ENCODE assay signal across 9 cellular contexts in genomic region chr6:85460154-85460950, GRCh38. TPM values are rescaled to one million over a fixed set of nuclear protein-coding genes. Genes with fewer than 3 reads are reported as not detected.
DNase-seq lines count a peak whose midpoint lies in the region; ATAC-seq and TF ChIP-seq lines count a peak whose summit lies in the region.
"Had no signal": no experiment of that assay in that cellular context is flagged by ENCODE, and none has a peak within 500 bp of the region (broad histone marks: within the 10 kb centered on the region; RNA-seq: fewer than 3 reads in every experiment).

No MANE protein-coding gene starts in this region.

- no peaks in the 10 kb centered on the region for H3K9me3 Mint-ChIP-seq in IgD-negative memory B cell

- peaks cover 4% of the 10 kb centered on the region for H3K27me3 Mint-ChIP-seq in IgD-negative memory B cell

- peak overlapping the region in 2 of 4 donors; percentile 64 to 86 for H3K4me3 Mint-ChIP-seq in IgD-negative memory B cell

- H3K36me3 Mint-ChIP-seq in IgD-negative memory B cell = no peaks in the 10 kb centered on the region

- ATAC-seq in GM18517 (IDR thresholded peaks at IDR 0.05; ENCODE audit: unreplicated experiment) = peak; percentile 30

- H3K27ac ChIP-seq in coronary artery (peak overlapping the region; percentile 56 to 84), sigmoid colon (peak overlapping the region; percentile 51 to 78 (median 70))

- no peak for DNase-seq in coronary artery (ENCODE audit: low spot score)
- DNase-seq in sigmoid colon = no peak
- DNase-seq in C1 segment of cervical spinal cord (lab: John Stamatoyannopoulos, UW) = no peak
- no peak for DNase-seq in GM19238 (ENCODE audit: insufficient read length, low spot score)
- no peak for DNase-seq in Ammon's horn (ENCODE audit: low spot score)
- no peak for DNase-seq in stimulated activated CD4-positive, alpha-beta T cell treated with anti-CD3 and anti-CD28 coated beads, Interleukin-12 subunit alpha, Interleukin-12 subunit beta, amount 100 ng/mL, for 4 hours

- intact Hi-C loops in sigmoid colon (cut with DNase I) = no loop called here

- peak overlapping the region in 2 of 3 donors; percentile 32 to 94 for H3K27ac Mint-ChIP-seq in IgD-negative memory B cell

- TF ChIP-seq CTCF in coronary artery (IDR thresholded peaks at IDR 0.05) (no peak), sigmoid colon (IDR thresholded peaks at IDR 0.05) (no peak)

- H3K4me3 ChIP-seq in coronary artery (no peak overlapping the region), sigmoid colon (no peak overlapping the region)

- no peaks in the 10 kb centered on the region for H3K9me3 ChIP-seq in sigmoid colon

- 63 to 83% methylated on average over 5 of the region's 5 CpGs for WGBS in sigmoid colon, 2 donors

- TF ChIP-seq EP300 in sigmoid colon (IDR thresholded peaks at IDR 0.05) = no peak

- H3K27me3 ChIP-seq in sigmoid colon = no peaks in the 10 kb centered on the region

- peaks cover 74 to 90% (median 76%) of the 10 kb centered on the region in 3 donors for H3K4me1 Mint-ChIP-seq in IgD-negative memory B cell

- no peak for TF ChIP-seq POLR2A in sigmoid colon (IDR thresholded peaks at IDR 0.05)

- H3K4me1 ChIP-seq in sigmoid colon = peaks cover 0 to 74% (median 55%) of the 10 kb centered on the region in 4 donors
- H3K4me1 ChIP-seq: parathyroid adenoma had no signal

- H3K36me3 ChIP-seq in sigmoid colon = no peaks in the 10 kb centered on the region

RNA-seq across cellular contexts. Expression of gene NT5E, which starts 10.5 kb away (rescaled TPM):
- 118 TPM for polyA plus RNA-seq in IgD-negative memory B cell
- total RNA-seq in sigmoid colon = 10 to 100 TPM; 21.7 to 70.3 (median 33.1) TPM
- polyA plus RNA-seq in sigmoid colon = 10 to 100 TPM in 2 of 3 donors, 1 to 10 TPM in 1; 4.6 to 19.2 (median 12.7) TPM
